Comparison of ENCODE assay signal across 8 cellular contexts in genomic region chr3:57164217-57164605, GRCh38. TPM values are rescaled to one million over a fixed set of nuclear protein-coding genes. Genes with fewer than 3 reads are reported as not detected.
DNase-seq lines count a peak whose midpoint lies in the region; ATAC-seq and TF ChIP-seq lines count a peak whose summit lies in the region.

No MANE protein-coding gene starts in this region.

- DNase-seq in AG20443 (ENCODE audit: low spot score), result peak; percentile 25
- DNase-seq in cardiac fibroblast (ENCODE audit: low read depth in 2 of 2), result peak; percentile 13 to 46
- peak; percentile 48 for DNase-seq in lower lobe of right lung
- no peak for DNase-seq in central memory CD4-positive, alpha-beta T cell
- DNase-seq in NCI-H2081 (lab: John Stamatoyannopoulos, UW), result no peak

- WGBS in thymus, result 4% methylated on average over 28 of the region's 28 CpGs

- intact Hi-C loops in lower lobe of right lung (cut with DNase I), result no loop called here

- H3K79me2 ChIP-seq in OCI-LY1 (ENCODE audit: insufficient read depth, low read length), result no peaks in the 10 kb centered on the region

- H3K36me3 ChIP-seq in OCI-LY1 (ENCODE audit: insufficient read depth, low read length) (no peaks in the 10 kb centered on the region), lower lobe of right lung (no peaks in the 10 kb centered on the region), thymus (ENCODE audit: control insufficient read depth, insufficient read depth) (no peaks in the 10 kb centered on the region)

- no peaks in the 10 kb centered on the region for H3K9me2 ChIP-seq in OCI-LY1 (ENCODE audit: low read depth, low read length)

- H2AFZ ChIP-seq in OCI-LY1 (ENCODE audit: low read length), result no peak overlapping the region

- no peaks in the 10 kb centered on the region for H3K9me3 ChIP-seq in OCI-LY1 (ENCODE audit: low read length)
- no peaks in the 10 kb centered on the region for H3K9me3 ChIP-seq in lower lobe of right lung
- H3K9me3 ChIP-seq in thymus (ENCODE audit: control insufficient read depth), result no peaks in the 10 kb centered on the region

- H3F3A ChIP-seq in OCI-LY1 (ENCODE audit: insufficient read depth, low read length), result no peaks in the 10 kb centered on the region

- H3K4me3 ChIP-seq in OCI-LY1 (ENCODE audit: low read depth, low read length, poor library complexity, severe bottlenecking) (peak overlapping the region; percentile 67), cardiac fibroblast (replicated peaks in 1 of 2; ENCODE audit: low read depth in 2 of 2, low read length in 2 of 2) (peak overlapping the region; percentile 63 to 64), lower lobe of right lung (peak overlapping the region; percentile 71), thymus (ENCODE audit: low read length) (peak overlapping the region; percentile 61)

- no peak overlapping the region for H3K9ac ChIP-seq in OCI-LY1 (ENCODE audit: low read length)

- TF ChIP-seq CTCF in OCI-LY1 (IDR thresholded peaks at IDR 0.05; ENCODE audit: low read length), result no peak
- TF ChIP-seq CTCF in cardiac fibroblast (IDR thresholded peaks at IDR 0.05; ENCODE audit: low read depth, low read length), result no peak
- no peak for TF ChIP-seq CTCF in lower lobe of right lung (IDR thresholded peaks at IDR 0.05)

- H3K4me1 ChIP-seq in OCI-LY1 (ENCODE audit: insufficient read depth, low read length, severe bottlenecking) (peaks cover 12% of the 10 kb centered on the region), lower lobe of right lung (peaks cover 24% of the 10 kb centered on the region), thymus (ENCODE audit: control insufficient read depth, insufficient read depth, low read length) (peaks cover 10% of the 10 kb centered on the region)

- H4K20me1 ChIP-seq in OCI-LY1 (ENCODE audit: insufficient read depth, low read length), result no peaks in the 10 kb centered on the region

- H3K27me3 ChIP-seq in OCI-LY1 (ENCODE audit: insufficient read depth, low read length) (no peaks in the 10 kb centered on the region; the same call in 1 of the 2 replicates), lower lobe of right lung (ENCODE audit: low read depth) (peaks cover 26% of the 10 kb centered on the region), thymus (ENCODE audit: control insufficient read depth, insufficient read depth) (peaks cover 40% of the 10 kb centered on the region)

- H3K4me2 ChIP-seq in OCI-LY1 (ENCODE audit: low read length), result peak overlapping the region; percentile 88

- ATAC-seq in lower lobe of right lung (peak; percentile 34 to 37), HG02588 (IDR thresholded peaks at IDR 0.05; ENCODE audit: unreplicated experiment) (no peak)

- no peak overlapping the region for H3K27ac ChIP-seq in OCI-LY1 (ENCODE audit: low read depth, low read length, poor library complexity, severe bottlenecking)
- no peak overlapping the region for H3K27ac ChIP-seq in lower lobe of right lung
- no peak overlapping the region for H3K27ac ChIP-seq in thymus (ENCODE audit: low read depth)

RNA-seq across cellular contexts. Expression of gene IL17RD, which starts 0.9 kb away (rescaled TPM):
- total RNA-seq in lower lobe of right lung, result 2.4 TPM
- polyA plus RNA-seq in thymus, result 0.37 TPM

RNA-seq across cellular contexts. Expression of gene HESX1, which starts 35.6 kb away (rescaled TPM):
- total RNA-seq in lower lobe of right lung, result 0.86 TPM
- 6.6 TPM for polyA plus RNA-seq in thymus

Comparison
In these comparisons a context has a peak if more than half of its experiments do, and no peak if none do; other contexts are left out.
1. DNase-seq: peak in AG20443 (single experiment), cardiac fibroblast (2 of 2) and lower lobe of right lung (single experiment); none in central memory CD4-positive, alpha-beta T cell (single experiment) and NCI-H2081 (0 of 2).
2. Peak in every context shown above with its lines, with median percentiles within 50 percentile points of each other: H3K4me3 ChIP-seq.